14 cellular contexts compared by ENCODE assay signal in genomic region chr22:48635825-48636224, GRCh38.
DNase-seq lines count a peak whose midpoint lies in the region; ATAC-seq and TF ChIP-seq lines count a peak whose summit lies in the region.
"Had no signal": no experiment of that assay in that cellular context is flagged by ENCODE, and none has a peak within 500 bp of the region (broad histone marks: within the 10 kb centered on the region; RNA-seq: fewer than 3 reads in every experiment).

No MANE protein-coding gene starts in this region.

- H3K9me3 Mint-ChIP-seq in WTC11 = no peaks in the 10 kb centered on the region
- no peaks in the 10 kb centered on the region for H3K9me3 Mint-ChIP-seq in nephron
- H3K9me3 Mint-ChIP-seq in GM23338 = no peaks in the 10 kb centered on the region
- H3K9me3 Mint-ChIP-seq: activated naive CD4-positive, alpha-beta T cell treated with anti-CD3 and anti-CD28 coated beads, Interleukin-2, amount 10 ng/mL, durations not matched to agents 7 days and 5 days; activated T-cell treated with anti-CD3 and anti-CD28 coated beads, Interleukin-2, amount 50 U/mL, for 24 hours; nephron progenitor cell had no signal

- H3K36me3 Mint-ChIP-seq in WTC11 = no peaks in the 10 kb centered on the region
- H3K36me3 Mint-ChIP-seq in nephron (ENCODE audit: low read depth) = no peaks in the 10 kb centered on the region
- no peaks in the 10 kb centered on the region for H3K36me3 Mint-ChIP-seq in GM23338 (ENCODE audit: low read depth)
- H3K36me3 Mint-ChIP-seq: activated naive CD4-positive, alpha-beta T cell treated with anti-CD3 and anti-CD28 coated beads, Interleukin-2, amount 10 ng/mL, durations not matched to agents 7 days and 5 days had no signal

- H3K4me3 ChIP-seq in GM23338 = no peak overlapping the region
- H3K4me3 ChIP-seq: hepatocyte, smooth muscle cell had no signal

- H3K27ac Mint-ChIP-seq in WTC11 = peak overlapping the region; percentile 83; the same call in 1 of the 2 replicates
- H3K27ac Mint-ChIP-seq in nephron = peak overlapping the region in 2 of 3 experiments; percentile 16 to 21
- no peak overlapping the region for H3K27ac Mint-ChIP-seq in GM23338
- H3K27ac Mint-ChIP-seq: activated naive CD4-positive, alpha-beta T cell treated with anti-CD3 and anti-CD28 coated beads, Interleukin-2, amount 10 ng/mL, durations not matched to agents 7 days and 5 days; activated T-cell treated with anti-CD3 and anti-CD28 coated beads, Interleukin-2, amount 50 U/mL, for 24 hours; nephron progenitor cell had no signal

- no peak overlapping the region for H3K4me2 ChIP-seq in GM23338
- H3K4me2 ChIP-seq: hepatocyte, smooth muscle cell had no signal

- H3F3A ChIP-seq in GM23338 (replicated peaks; ENCODE audit: low read depth) = no peaks in the 10 kb centered on the region

- no peaks in the 10 kb centered on the region for H3K27me3 Mint-ChIP-seq in WTC11 (ENCODE audit: low read depth)
- peaks cover 10% of the 10 kb centered on the region for H3K27me3 Mint-ChIP-seq in nephron (ENCODE audit: low read depth)
- peaks cover 2% of the 10 kb centered on the region for H3K27me3 Mint-ChIP-seq in GM23338 (ENCODE audit: insufficient read depth, low read depth, poor library complexity)
- H3K27me3 Mint-ChIP-seq: activated naive CD4-positive, alpha-beta T cell treated with anti-CD3 and anti-CD28 coated beads, Interleukin-2, amount 10 ng/mL, durations not matched to agents 7 days and 5 days; activated T-cell treated with anti-CD3 and anti-CD28 coated beads, Interleukin-2, amount 50 U/mL, for 24 hours had no signal

- no peaks in the 10 kb centered on the region for H4K20me1 ChIP-seq in GM23338 (replicated peaks; ENCODE audit: insufficient read depth)

- H3K4me1 ChIP-seq in GM23338 (ENCODE audit: insufficient read depth) = no peaks in the 10 kb centered on the region

- no peaks in the 10 kb centered on the region for H3K36me3 ChIP-seq in GM23338 (ENCODE audit: insufficient read depth)

- POLR2A ChIA-PET in WTC11 (lab: Charles Lee) = no interaction called here

- TF ChIP-seq CTCF in WTC11 (IDR thresholded peaks at IDR 0.05) (no peak), nephron (IDR thresholded peaks at IDR 0.05; ENCODE audit: unreplicated experiment in 3 of 3) (no peak), GM23338 (conservative IDR thresholded peaks at IDR 0.05; ENCODE audit: low read depth in 2 of 2) (no peak)

- H3K27ac ChIP-seq in GM23338 (ENCODE audit: low read depth) = no peak overlapping the region
- H3K27ac ChIP-seq: hepatocyte had no signal

- H3K4me3 Mint-ChIP-seq in WTC11 (no peak overlapping the region), nephron (no peak overlapping the region), GM23338 (no peak overlapping the region)
- H3K4me3 Mint-ChIP-seq: activated naive CD4-positive, alpha-beta T cell treated with anti-CD3 and anti-CD28 coated beads, Interleukin-2, amount 10 ng/mL, durations not matched to agents 7 days and 5 days; activated T-cell treated with anti-CD3 and anti-CD28 coated beads, Interleukin-2, amount 50 U/mL, for 24 hours; nephron progenitor cell had no signal

- ATAC-seq in WTC11 (no peak), GM23338 (no peak)

- H3K79me2 ChIP-seq in GM23338 (replicated peaks; ENCODE audit: insufficient read depth) = no peaks in the 10 kb centered on the region
- H3K79me2 ChIP-seq: hepatocyte had no signal

- H3K4me1 Mint-ChIP-seq in WTC11 = no peaks in the 10 kb centered on the region
- peaks cover 22% of the 10 kb centered on the region for H3K4me1 Mint-ChIP-seq in nephron
- H3K4me1 Mint-ChIP-seq in GM23338 = peaks cover 3% of the 10 kb centered on the region; the same call in 1 of the 3 replicates
- H3K4me1 Mint-ChIP-seq: activated naive CD4-positive, alpha-beta T cell treated with anti-CD3 and anti-CD28 coated beads, Interleukin-2, amount 10 ng/mL, durations not matched to agents 7 days and 5 days had no signal

- CTCF ChIA-PET in WTC11 (lab: Charles Lee) = no interaction called here

- H3K27me3 ChIP-seq in GM23338 (ENCODE audit: insufficient read depth) = no peaks in the 10 kb centered on the region
- H3K27me3 ChIP-seq: hepatocyte had no signal

- H3K9me2 ChIP-seq in GM23338 (ENCODE audit: insufficient read depth) = no peaks in the 10 kb centered on the region

- DNase-seq in Daoy (ENCODE audit: low read depth) = peak; percentile 29
- DNase-seq in NCI-H146 (lab: John Stamatoyannopoulos, UW) = peak; percentile 79
- DNase-seq in WTC11 (ENCODE audit: low spot score) = no peak
- no peak for DNase-seq in activated CD4-positive, CD25-positive, alpha-beta regulatory T cell treated with anti-CD3 and anti-CD28 coated beads, Interleukin-2, amount 50 U/mL, for 72 hours
- DNase-seq in activated CD4-positive, alpha-beta T cell treated with anti-CD3 and anti-CD28 coated beads for 48 hours = no peak
- DNase-seq in activated CD4-positive, alpha-beta T cell treated with anti-CD3 and anti-CD28 coated beads for 1 hour = no peak
- DNase-seq in GM23338 (ENCODE audit: low spot score) = no peak
- DNase-seq: activated naive CD4-positive, alpha-beta T cell treated with anti-CD3 and anti-CD28 coated beads, Interleukin-2, amount 10 ng/mL, durations not matched to agents 7 days and 5 days; activated T-cell treated with anti-CD3 and anti-CD28 coated beads, Interleukin-2, amount 50 U/mL, for 24 hours; NCI-H1930; nephron progenitor cell had no signal

- H2AFZ ChIP-seq in GM23338 = no peak overlapping the region
- H2AFZ ChIP-seq: hepatocyte had no signal

TF ChIP-seq in WTC11, 78 proteins besides CTCF, POLR2A, EP300 and RAD21:
- TF ChIP-seq, protein P1, sequence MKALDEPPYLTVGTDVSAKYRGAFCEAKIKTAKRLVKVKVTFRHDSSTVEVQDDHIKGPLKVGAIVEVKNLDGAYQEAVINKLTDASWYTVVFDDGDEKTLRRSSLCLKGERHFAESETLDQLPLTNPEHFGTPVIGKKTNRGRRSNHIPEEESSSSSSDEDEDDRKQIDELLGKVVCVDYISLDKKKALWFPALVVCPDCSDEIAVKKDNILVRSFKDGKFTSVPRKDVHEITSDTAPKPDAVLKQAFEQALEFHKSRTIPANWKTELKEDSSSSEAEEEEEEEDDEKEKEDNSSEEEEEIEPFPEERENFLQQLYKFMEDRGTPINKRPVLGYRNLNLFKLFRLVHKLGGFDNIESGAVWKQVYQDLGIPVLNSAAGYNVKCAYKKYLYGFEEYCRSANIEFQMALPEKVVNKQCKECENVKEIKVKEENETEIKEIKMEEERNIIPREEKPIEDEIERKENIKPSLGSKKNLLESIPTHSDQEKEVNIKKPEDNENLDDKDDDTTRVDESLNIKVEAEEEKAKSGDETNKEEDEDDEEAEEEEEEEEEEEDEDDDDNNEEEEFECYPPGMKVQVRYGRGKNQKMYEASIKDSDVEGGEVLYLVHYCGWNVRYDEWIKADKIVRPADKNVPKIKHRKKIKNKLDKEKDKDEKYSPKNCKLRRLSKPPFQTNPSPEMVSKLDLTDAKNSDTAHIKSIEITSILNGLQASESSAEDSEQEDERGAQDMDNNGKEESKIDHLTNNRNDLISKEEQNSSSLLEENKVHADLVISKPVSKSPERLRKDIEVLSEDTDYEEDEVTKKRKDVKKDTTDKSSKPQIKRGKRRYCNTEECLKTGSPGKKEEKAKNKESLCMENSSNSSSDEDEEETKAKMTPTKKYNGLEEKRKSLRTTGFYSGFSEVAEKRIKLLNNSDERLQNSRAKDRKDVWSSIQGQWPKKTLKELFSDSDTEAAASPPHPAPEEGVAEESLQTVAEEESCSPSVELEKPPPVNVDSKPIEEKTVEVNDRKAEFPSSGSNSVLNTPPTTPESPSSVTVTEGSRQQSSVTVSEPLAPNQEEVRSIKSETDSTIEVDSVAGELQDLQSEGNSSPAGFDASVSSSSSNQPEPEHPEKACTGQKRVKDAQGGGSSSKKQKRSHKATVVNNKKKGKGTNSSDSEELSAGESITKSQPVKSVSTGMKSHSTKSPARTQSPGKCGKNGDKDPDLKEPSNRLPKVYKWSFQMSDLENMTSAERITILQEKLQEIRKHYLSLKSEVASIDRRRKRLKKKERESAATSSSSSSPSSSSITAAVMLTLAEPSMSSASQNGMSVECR (CRISPR knock-in tag; IDR thresholded peaks at IDR 0.05; ENCODE audit: borderline replicate concordance) = no peak
- TF ChIP-seq SOX15 (CRISPR knock-in tag; IDR thresholded peaks at IDR 0.05) (no peak), ZNF396 (CRISPR knock-in tag; IDR thresholded peaks at IDR 0.05; ENCODE audit: borderline replicate concordance) (no peak), CREB1 (CRISPR knock-in tag; IDR thresholded peaks at IDR 0.05) (no peak)

TF ChIP-seq in GM23338, 12 proteins besides CTCF, POLR2A, EP300 and RAD21 (continues in another document):
- TF ChIP-seq NANOG (IDR thresholded peaks at IDR 0.05; ENCODE audit: borderline replicate concordance) (no peak), POLR2AphosphoS5 (IDR thresholded peaks at IDR 0.05; ENCODE audit: low read depth) (no peak), EZH2 (IDR thresholded peaks at IDR 0.05; ENCODE audit: low read depth, unreplicated experiment) (no peak), EZH2phosphoT487 (IDR thresholded peaks at IDR 0.05; ENCODE audit: unreplicated experiment) (no peak), STAT1 (IDR thresholded peaks at IDR 0.05; ENCODE audit: unreplicated experiment) (no peak), CREB1 (CRISPR knock-in tag; IDR thresholded peaks at IDR 0.05; ENCODE audit: low read depth) (no peak), JUNB (IDR thresholded peaks at IDR 0.05; ENCODE audit: unreplicated experiment) (no peak)

Comparison
In these comparisons a context has a peak if more than half of its experiments do, and no peak if none do; other contexts are left out.
1. DNase-seq: peak in Daoy (single experiment) and NCI-H146 (single experiment); none in WTC11 (single experiment), activated CD4-positive, CD25-positive, alpha-beta regulatory T cell treated with anti-CD3 and anti-CD28 coated beads, Interleukin-2, amount 50 U/mL, for 72 hours (single experiment), activated CD4-positive, alpha-beta T cell treated with anti-CD3 and anti-CD28 coated beads for 48 hours (single experiment), activated CD4-positive, alpha-beta T cell treated with anti-CD3 and anti-CD28 coated beads for 1 hour (single experiment) and GM23338 (single experiment).